ENCODE assay signal across 2 cellular contexts in genomic region chr1:42044346-42044745, GRCh38.
TF ChIP-seq lines count a peak whose summit lies in the region.

No MANE protein-coding gene starts in this region.

TF ChIP-seq in HepG2, 621 proteins besides CTCF, POLR2A, EP300 and RAD21 (continued from another document):
- TF ChIP-seq CREB1 (IDR thresholded peaks at IDR 0.05) (peak; percentile 33; the same call in 1 of the 2 replicates), CREB1 (CRISPR knock-in tag; IDR thresholded peaks at IDR 0.05) (no peak), ZNF570 (CRISPR knock-in tag; IDR thresholded peaks at IDR 0.05; ENCODE audit: borderline replicate concordance) (no peak), HES4 (CRISPR knock-in tag; IDR thresholded peaks at IDR 0.05; ENCODE audit: borderline replicate concordance) (no peak), RELA (CRISPR knock-in tag; IDR thresholded peaks at IDR 0.05) (no peak), ONECUT2 (CRISPR knock-in tag; IDR thresholded peaks at IDR 0.05) (no peak), E2F2 (CRISPR knock-in tag; IDR thresholded peaks at IDR 0.05; ENCODE audit: borderline replicate concordance) (no peak), GATAD2A (CRISPR knock-in tag; IDR thresholded peaks at IDR 0.05) (no peak), ZNF782 (CRISPR knock-in tag; IDR thresholded peaks at IDR 0.05; ENCODE audit: borderline replicate concordance) (no peak), ATF7 (IDR thresholded peaks at IDR 0.05) (peak; percentile 62), ATF7 (CRISPR knock-in tag; IDR thresholded peaks at IDR 0.05) (no peak), E2F1 (CRISPR knock-in tag; IDR thresholded peaks at IDR 0.05) (no peak), ZNF567 (CRISPR knock-in tag; IDR thresholded peaks at IDR 0.05; ENCODE audit: borderline replicate concordance) (no peak), XBP1 (CRISPR knock-in tag; IDR thresholded peaks at IDR 0.05) (no peak), ZNF317 (CRISPR knock-in tag; IDR thresholded peaks at IDR 0.05) (no peak), ZBTB37 (CRISPR knock-in tag; IDR thresholded peaks at IDR 0.05) (no peak)

TF ChIP-seq in K562, 482 proteins besides CTCF, POLR2A, EP300 and RAD21 (continued from another document):
- peak; percentile 67 for TF ChIP-seq ATF3 (IDR thresholded peaks at IDR 0.05)
- TF ChIP-seq ATF3 (CRISPR knock-in tag; conservative IDR thresholded peaks at IDR 0.05), result no peak
- no peak for TF ChIP-seq HMGXB4 (CRISPR knock-in tag; IDR thresholded peaks at IDR 0.05)
- no peak for TF ChIP-seq GTF2E2 (tag; IDR thresholded peaks at IDR 0.05)
- TF ChIP-seq ZSCAN32 (CRISPR knock-in tag; IDR thresholded peaks at IDR 0.05), result no peak
- TF ChIP-seq ZNF232 (CRISPR knock-in tag; IDR thresholded peaks at IDR 0.05), result no peak
- TF ChIP-seq ETV6 (IDR thresholded peaks at IDR 0.05; ENCODE audit: borderline replicate concordance in 1 of 2, low read depth in 2 of 2, low read length in 1 of 2), result no peak
- TF ChIP-seq ETV6 (CRISPR knock-in tag; IDR thresholded peaks at IDR 0.05; ENCODE audit: borderline replicate concordance), result no peak
